In the genomic region with DNA sequence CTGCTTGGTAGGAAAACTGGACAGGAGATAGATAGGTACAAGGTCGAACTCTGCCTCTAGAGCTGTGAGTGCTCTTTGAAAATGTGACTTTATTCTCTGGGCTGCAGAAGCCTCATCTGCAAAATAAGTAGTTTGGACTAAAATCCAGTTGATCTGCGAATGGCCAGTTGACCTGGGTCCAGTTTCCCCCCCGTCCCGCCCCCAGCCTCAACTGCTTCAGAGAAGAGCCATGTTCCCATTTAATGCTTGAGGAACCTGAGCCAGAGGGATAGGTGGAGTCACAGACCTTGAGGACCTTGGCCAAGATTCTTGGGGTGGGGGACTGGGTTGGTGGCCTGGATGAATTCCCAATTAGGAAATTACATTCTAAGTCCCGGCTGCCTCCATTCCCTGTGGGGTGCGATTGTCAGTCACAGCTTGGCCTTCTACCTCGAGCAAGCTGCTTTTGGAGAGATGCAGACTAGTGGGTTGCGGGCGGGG, we compare ENCODE assay signal across 2 cellular contexts.
TF ChIP-seq lines count a peak whose summit lies in the region.

No MANE protein-coding gene starts in this region.

TF ChIP-seq in HepG2, 621 proteins besides CTCF, POLR2A, EP300 and RAD21:
- TF ChIP-seq, protein P1, sequence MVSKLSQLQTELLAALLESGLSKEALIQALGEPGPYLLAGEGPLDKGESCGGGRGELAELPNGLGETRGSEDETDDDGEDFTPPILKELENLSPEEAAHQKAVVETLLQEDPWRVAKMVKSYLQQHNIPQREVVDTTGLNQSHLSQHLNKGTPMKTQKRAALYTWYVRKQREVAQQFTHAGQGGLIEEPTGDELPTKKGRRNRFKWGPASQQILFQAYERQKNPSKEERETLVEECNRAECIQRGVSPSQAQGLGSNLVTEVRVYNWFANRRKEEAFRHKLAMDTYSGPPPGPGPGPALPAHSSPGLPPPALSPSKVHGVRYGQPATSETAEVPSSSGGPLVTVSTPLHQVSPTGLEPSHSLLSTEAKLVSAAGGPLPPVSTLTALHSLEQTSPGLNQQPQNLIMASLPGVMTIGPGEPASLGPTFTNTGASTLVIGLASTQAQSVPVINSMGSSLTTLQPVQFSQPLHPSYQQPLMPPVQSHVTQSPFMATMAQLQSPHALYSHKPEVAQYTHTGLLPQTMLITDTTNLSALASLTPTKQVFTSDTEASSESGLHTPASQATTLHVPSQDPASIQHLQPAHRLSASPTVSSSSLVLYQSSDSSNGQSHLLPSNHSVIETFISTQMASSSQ (IDR thresholded peaks at IDR 0.05; ENCODE audit: low read depth): 0 out of 2 replicates have a peak, but pooled peaks have one; percentile 11
- TF ChIP-seq, protein P1 (CRISPR knock-in tag; IDR thresholded peaks at IDR 0.05; ENCODE audit: borderline replicate concordance): no peak
- TF ChIP-seq ZNF792 (CRISPR knock-in tag; IDR thresholded peaks at IDR 0.05): 0 out of 2 replicates have a peak, but pooled peaks have one; percentile 7
- TF ChIP-seq, protein P2, sequence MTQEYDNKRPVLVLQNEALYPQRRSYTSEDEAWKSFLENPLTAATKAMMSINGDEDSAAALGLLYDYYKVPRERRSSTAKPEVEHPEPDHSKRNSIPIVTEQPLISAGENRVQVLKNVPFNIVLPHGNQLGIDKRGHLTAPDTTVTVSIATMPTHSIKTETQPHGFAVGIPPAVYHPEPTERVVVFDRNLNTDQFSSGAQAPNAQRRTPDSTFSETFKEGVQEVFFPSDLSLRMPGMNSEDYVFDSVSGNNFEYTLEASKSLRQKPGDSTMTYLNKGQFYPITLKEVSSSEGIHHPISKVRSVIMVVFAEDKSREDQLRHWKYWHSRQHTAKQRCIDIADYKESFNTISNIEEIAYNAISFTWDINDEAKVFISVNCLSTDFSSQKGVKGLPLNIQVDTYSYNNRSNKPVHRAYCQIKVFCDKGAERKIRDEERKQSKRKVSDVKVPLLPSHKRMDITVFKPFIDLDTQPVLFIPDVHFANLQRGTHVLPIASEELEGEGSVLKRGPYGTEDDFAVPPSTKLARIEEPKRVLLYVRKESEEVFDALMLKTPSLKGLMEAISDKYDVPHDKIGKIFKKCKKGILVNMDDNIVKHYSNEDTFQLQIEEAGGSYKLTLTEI (CRISPR knock-in tag; conservative IDR thresholded peaks at IDR 0.05): no peak
- TF ChIP-seq, protein P3, sequence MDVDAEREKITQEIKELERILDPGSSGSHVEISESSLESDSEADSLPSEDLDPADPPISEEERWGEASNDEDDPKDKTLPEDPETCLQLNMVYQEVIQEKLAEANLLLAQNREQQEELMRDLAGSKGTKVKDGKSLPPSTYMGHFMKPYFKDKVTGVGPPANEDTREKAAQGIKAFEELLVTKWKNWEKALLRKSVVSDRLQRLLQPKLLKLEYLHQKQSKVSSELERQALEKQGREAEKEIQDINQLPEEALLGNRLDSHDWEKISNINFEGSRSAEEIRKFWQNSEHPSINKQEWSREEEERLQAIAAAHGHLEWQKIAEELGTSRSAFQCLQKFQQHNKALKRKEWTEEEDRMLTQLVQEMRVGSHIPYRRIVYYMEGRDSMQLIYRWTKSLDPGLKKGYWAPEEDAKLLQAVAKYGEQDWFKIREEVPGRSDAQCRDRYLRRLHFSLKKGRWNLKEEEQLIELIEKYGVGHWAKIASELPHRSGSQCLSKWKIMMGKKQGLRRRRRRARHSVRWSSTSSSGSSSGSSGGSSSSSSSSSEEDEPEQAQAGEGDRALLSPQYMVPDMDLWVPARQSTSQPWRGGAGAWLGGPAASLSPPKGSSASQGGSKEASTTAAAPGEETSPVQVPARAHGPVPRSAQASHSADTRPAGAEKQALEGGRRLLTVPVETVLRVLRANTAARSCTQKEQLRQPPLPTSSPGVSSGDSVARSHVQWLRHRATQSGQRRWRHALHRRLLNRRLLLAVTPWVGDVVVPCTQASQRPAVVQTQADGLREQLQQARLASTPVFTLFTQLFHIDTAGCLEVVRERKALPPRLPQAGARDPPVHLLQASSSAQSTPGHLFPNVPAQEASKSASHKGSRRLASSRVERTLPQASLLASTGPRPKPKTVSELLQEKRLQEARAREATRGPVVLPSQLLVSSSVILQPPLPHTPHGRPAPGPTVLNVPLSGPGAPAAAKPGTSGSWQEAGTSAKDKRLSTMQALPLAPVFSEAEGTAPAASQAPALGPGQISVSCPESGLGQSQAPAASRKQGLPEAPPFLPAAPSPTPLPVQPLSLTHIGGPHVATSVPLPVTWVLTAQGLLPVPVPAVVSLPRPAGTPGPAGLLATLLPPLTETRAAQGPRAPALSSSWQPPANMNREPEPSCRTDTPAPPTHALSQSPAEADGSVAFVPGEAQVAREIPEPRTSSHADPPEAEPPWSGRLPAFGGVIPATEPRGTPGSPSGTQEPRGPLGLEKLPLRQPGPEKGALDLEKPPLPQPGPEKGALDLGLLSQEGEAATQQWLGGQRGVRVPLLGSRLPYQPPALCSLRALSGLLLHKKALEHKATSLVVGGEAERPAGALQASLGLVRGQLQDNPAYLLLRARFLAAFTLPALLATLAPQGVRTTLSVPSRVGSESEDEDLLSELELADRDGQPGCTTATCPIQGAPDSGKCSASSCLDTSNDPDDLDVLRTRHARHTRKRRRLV (CRISPR knock-in tag; IDR thresholded peaks at IDR 0.05): 0 out of 2 replicates have a peak, but pooled peaks have one; percentile 5

TF ChIP-seq in H1, 55 proteins besides CTCF, POLR2A, EP300 and RAD21:
- TF ChIP-seq, protein P4, sequence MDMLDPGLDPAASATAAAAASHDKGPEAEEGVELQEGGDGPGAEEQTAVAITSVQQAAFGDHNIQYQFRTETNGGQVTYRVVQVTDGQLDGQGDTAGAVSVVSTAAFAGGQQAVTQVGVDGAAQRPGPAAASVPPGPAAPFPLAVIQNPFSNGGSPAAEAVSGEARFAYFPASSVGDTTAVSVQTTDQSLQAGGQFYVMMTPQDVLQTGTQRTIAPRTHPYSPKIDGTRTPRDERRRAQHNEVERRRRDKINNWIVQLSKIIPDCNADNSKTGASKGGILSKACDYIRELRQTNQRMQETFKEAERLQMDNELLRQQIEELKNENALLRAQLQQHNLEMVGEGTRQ (IDR thresholded peaks at IDR 0.05; ENCODE audit: low read length): no peak
